ENCODE assay signal across 12 cellular contexts in genomic region chr11:72789493-72790131, GRCh38. TPM values are rescaled to one million over a fixed set of nuclear protein-coding genes. Genes with fewer than 3 reads are reported as not detected.
A peak's percentile ranks its signal among the peaks of the same experiment; 100 is the strongest.
DNase-seq lines count a peak whose midpoint lies in the region; ATAC-seq, FAIRE-seq and TF ChIP-seq lines count a peak whose summit lies in the region.
"Had no signal": no experiment of that assay in that cellular context is flagged by ENCODE, and none has a peak within 500 bp of the region (broad histone marks: within the 10 kb centered on the region; RNA-seq: fewer than 3 reads in every experiment).

No MANE protein-coding gene starts in this region.

- H3K4me1 Mint-ChIP-seq in natural killer cell = peaks cover 20 to 21% of the 10 kb centered on the region in 2 donors
- H3K4me1 Mint-ChIP-seq in activated CD4-positive, alpha-beta T cell treated with anti-CD3 and anti-CD28 coated beads, Interleukin-2, amount 10 ng/mL, durations not matched to agents 24 days and 14 days = peaks cover 28% of the 10 kb centered on the region

- TF ChIP-seq POLR2A in H1 (IDR thresholded peaks at IDR 0.05; ENCODE audit: control extremely low read depth in 1 of 2, low read depth in 2 of 2, low read length in 2 of 2) = no peak

- DNase-seq in AG04450 (ENCODE audit: low read depth, low spot score) (no peak), LHCN-M2 (ENCODE audit: low read depth) (peak; percentile 38), H1 (ENCODE audit: low read depth in 1 of 2, low spot score in 2 of 2) (no peak), mesendoderm (peak; percentile 44), natural killer cell (no peak), NCI-H187 treated with DMSO at 0.1 percent for 48 hours (lab: John Stamatoyannopoulos, UW) (no peak)
- DNase-seq in activated CD4-positive, alpha-beta T cell treated with anti-CD3 and anti-CD28 coated beads, Interleukin-2, amount 10 ng/mL, durations not matched to agents 24 days and 14 days = no peak
- DNase-seq: activated CD8-positive, alpha-beta memory T cell treated with anti-CD3 and anti-CD28 coated beads for 24 hours; NCI-H446 had no signal

- CTCF ChIA-PET in AG04450 (lab: Charles Lee) (interaction anchor here (1.2 kb wide), 1 partner anchor 19 kb away, joined by 3 read pairs; no protein-coding TSS in a partner anchor), H1 (lab: Charles Lee; ENCODE audit: partially characterized antibody) (interaction anchor here (0.6 to 2.7 kb wide), 13 partner anchors 14 to 396 kb away, joined by 3 to 13 read pairs (median 4); no protein-coding TSS in a partner anchor)

- H3K14ac ChIP-seq in H1 (ENCODE audit: insufficient read length) = no peak overlapping the region

- H3K23ac ChIP-seq in H1 (ENCODE audit: insufficient read length) = no peak overlapping the region
- H3K23ac ChIP-seq in mesendoderm (ENCODE audit: low read length) = no peak overlapping the region

- no peaks in the 10 kb centered on the region for H3K9me3 Mint-ChIP-seq in natural killer cell
- no peaks in the 10 kb centered on the region for H3K9me3 Mint-ChIP-seq in activated CD4-positive, alpha-beta T cell treated with anti-CD3 and anti-CD28 coated beads, Interleukin-2, amount 10 ng/mL, durations not matched to agents 24 days and 14 days
- H3K9me3 Mint-ChIP-seq: neural crest cell had no signal

- H3K56ac ChIP-seq in H1 (replicated peaks; ENCODE audit: insufficient read length, low read depth, low read length) (no peak overlapping the region), mesendoderm (ENCODE audit: low read length) (peak overlapping the region; percentile 19)

- TF ChIP-seq CTCF in AG04450 (IDR thresholded peaks at IDR 0.05; ENCODE audit: low read depth, low read length) (no peak), H1 (IDR thresholded peaks at IDR 0.05; ENCODE audit: control extremely low read depth in 1 of 3, insufficient read depth in 1 of 3, low read depth in 1 of 3, low read length in 3 of 3) (no peak), natural killer cell (IDR thresholded peaks at IDR 0.05) (no peak)

- no peak overlapping the region for H3K4me2 ChIP-seq in H1 (ENCODE audit: insufficient read depth in 1 of 2, low read depth in 2 of 2, low read length in 2 of 2)
- no peak overlapping the region for H3K4me2 ChIP-seq in mesendoderm (ENCODE audit: low read length)

- H3K79me1 ChIP-seq in H1 (ENCODE audit: low read depth, low read length) (0 out of 2 replicates have a peak, but pooled peaks cover 2% of the 10 kb centered on the region), mesendoderm (ENCODE audit: low read length) (no peaks in the 10 kb centered on the region)

- H3K9ac ChIP-seq in H1 (replicated peaks in 1 of 4; ENCODE audit: extremely low read depth in 1 of 4, low read depth in 3 of 4, low read length in 3 of 4) = no peak overlapping the region
- no peak overlapping the region for H3K9ac ChIP-seq in mesendoderm (ENCODE audit: low read length)

- H3K23me2 ChIP-seq in H1 (ENCODE audit: low read depth, low read length) = no peaks in the 10 kb centered on the region

- TF ChIP-seq RAD21 in H1 (IDR thresholded peaks at IDR 0.05 in 1 of 2, conservative IDR thresholded peaks at IDR 0.05 in 1 of 2; ENCODE audit: low read depth in 2 of 2, low read length in 2 of 2) = no peak

- peaks cover 3 to 5% (median 4%) of the 10 kb centered on the region in 4 experiments; a peak in 6 of 7 replicates for H3K4me1 ChIP-seq in H1 (replicated peaks in 1 of 4; ENCODE audit: control insufficient read depth in 3 of 4, insufficient read depth in 4 of 4, low read length in 3 of 4)
- H3K4me1 ChIP-seq in mesendoderm (ENCODE audit: control insufficient read depth, low read depth, low read length) = no peaks in the 10 kb centered on the region

- H2BK5ac ChIP-seq in H1 (ENCODE audit: low read depth, low read length) = peak overlapping the region; percentile 44; the same call in 1 of the 2 replicates
- H2BK5ac ChIP-seq in mesendoderm (ENCODE audit: low read length) = no peak overlapping the region

- H3K79me2 ChIP-seq in H1 (ENCODE audit: control insufficient read depth in 1 of 2, insufficient read depth in 2 of 2, low read length in 2 of 2) (no peaks in the 10 kb centered on the region), mesendoderm (ENCODE audit: control insufficient read depth, insufficient read depth, low read length) (no peaks in the 10 kb centered on the region)

- no peak overlapping the region for H3K27ac Mint-ChIP-seq in natural killer cell
- no peak overlapping the region for H3K27ac Mint-ChIP-seq in activated CD4-positive, alpha-beta T cell treated with anti-CD3 and anti-CD28 coated beads, Interleukin-2, amount 10 ng/mL, durations not matched to agents 24 days and 14 days

- H4K8ac ChIP-seq in H1 (ENCODE audit: extremely low read depth, insufficient read depth, low read length) = no peak overlapping the region; the same call in 1 of the 2 replicates
- H4K8ac ChIP-seq in mesendoderm (ENCODE audit: low read depth, low read length) = no peak overlapping the region

- H2BK15ac ChIP-seq in H1 (ENCODE audit: low read length) = no peak overlapping the region
- H2BK15ac ChIP-seq in mesendoderm (replicated peaks; ENCODE audit: low read depth) = no peak overlapping the region

- 84% methylated on average over 10 of the region's 10 CpGs; no CpG with 5 or more reads in 1 of the 2 experiments for WGBS in H1 (ENCODE audit: extremely low coverage in 1 of 2, insufficient coverage in 1 of 2, insufficient read length in 1 of 2, insufficient replicate concordance in 2 of 2, low coverage in 1 of 2, low lambda C conversion rate in 2 of 2, missing lambda C conversion rate in 1 of 2), 2 experiments
- WGBS in mesendoderm (ENCODE audit: extremely low coverage, insufficient coverage, low lambda C conversion rate) = no CpG with 5 or more reads among the region's 10 CpGs

- TF ChIP-seq EP300 in H1 (IDR thresholded peaks at IDR 0.05; ENCODE audit: borderline replicate concordance in 1 of 2, low read depth in 2 of 2, low read length in 2 of 2) = no peak

- no peaks in the 10 kb centered on the region for H3K36me3 Mint-ChIP-seq in natural killer cell
- H3K36me3 Mint-ChIP-seq in activated CD4-positive, alpha-beta T cell treated with anti-CD3 and anti-CD28 coated beads, Interleukin-2, amount 10 ng/mL, durations not matched to agents 24 days and 14 days (ENCODE audit: low read depth) = no peaks in the 10 kb centered on the region

- H3K18ac ChIP-seq in H1 (ENCODE audit: extremely low read depth, low read length) (no peak overlapping the region), mesendoderm (ENCODE audit: low read length) (no peak overlapping the region)

- no peak overlapping the region for H3K4ac ChIP-seq in H1 (replicated peaks; ENCODE audit: insufficient read length, low read depth, low read length)
- H3K4ac ChIP-seq in mesendoderm (ENCODE audit: low read depth, low read length) = no peak overlapping the region

- no peak overlapping the region for H4K91ac ChIP-seq in H1 (replicated peaks; ENCODE audit: insufficient read length, low read length)

- intact Hi-C loops in natural killer cell (cut with micrococcal nuclease) = loop anchor here (5.0 kb wide), 1 partner anchor 37 kb away; the partner anchor contains the start of gene ARAP1
- intact Hi-C loops in activated CD4-positive, alpha-beta T cell treated with anti-CD3 and anti-CD28 coated beads, Interleukin-2, amount 10 ng/mL, durations not matched to agents 24 days and 14 days (cut with micrococcal nuclease) = no loop called here

- H3K27me3 Mint-ChIP-seq in natural killer cell (ENCODE audit: low read depth in 2 of 2) = no peaks in the 10 kb centered on the region
- no peaks in the 10 kb centered on the region for H3K27me3 Mint-ChIP-seq in activated CD4-positive, alpha-beta T cell treated with anti-CD3 and anti-CD28 coated beads, Interleukin-2, amount 10 ng/mL, durations not matched to agents 24 days and 14 days

- H3K4me3 ChIP-seq in AG04450 (ENCODE audit: low read depth, low read length) = no peak overlapping the region
- H3K4me3 ChIP-seq in H1 (ENCODE audit: extremely low read depth in 1 of 4, insufficient read depth in 2 of 4, low read depth in 3 of 4, low read length in 4 of 4) = no peak overlapping the region
- H3K4me3 ChIP-seq in mesendoderm (ENCODE audit: low read length) = no peak overlapping the region
- H3K4me3 ChIP-seq: vagina had no signal

- no peak overlapping the region for H2AFZ ChIP-seq in H1 (ENCODE audit: low read length)

- H2BK120ac ChIP-seq in H1 (replicated peaks; ENCODE audit: low read depth, low read length) (no peak overlapping the region), mesendoderm (ENCODE audit: low read depth, low read length) (no peak overlapping the region)

- FAIRE-seq in H1 (lab: Jason Lieb, UNC) = no peak

- H4K20me1 ChIP-seq in H1 (replicated peaks in 1 of 2; ENCODE audit: control insufficient read depth in 1 of 2, insufficient read depth in 2 of 2, low read length in 2 of 2) = no peaks in the 10 kb centered on the region

- H3K4me3 Mint-ChIP-seq in natural killer cell = no peak overlapping the region
- H3K4me3 Mint-ChIP-seq in activated CD4-positive, alpha-beta T cell treated with anti-CD3 and anti-CD28 coated beads, Interleukin-2, amount 10 ng/mL, durations not matched to agents 24 days and 14 days = no peak overlapping the region
- H3K4me3 Mint-ChIP-seq: neural crest cell had no signal

- H3K36me3 ChIP-seq in H1 (ENCODE audit: control insufficient read depth in 2 of 4, insufficient read depth in 4 of 4, low read length in 3 of 4) = no peaks in the 10 kb centered on the region
- H3K36me3 ChIP-seq in mesendoderm (ENCODE audit: control insufficient read depth, insufficient read depth, low read length) = no peaks in the 10 kb centered on the region
- H3K36me3 ChIP-seq: vagina had no signal

- H2BK12ac ChIP-seq in H1 (ENCODE audit: low read depth, low read length) = no peak overlapping the region

- H2AK5ac ChIP-seq in H1 (ENCODE audit: low read depth, low read length) = no peak overlapping the region
- no peak overlapping the region for H2AK5ac ChIP-seq in mesendoderm (ENCODE audit: low read length)

- H4K5ac ChIP-seq in H1 (ENCODE audit: insufficient read length, low read depth, low read length) (no peak overlapping the region), mesendoderm (ENCODE audit: low read length) (no peak overlapping the region)

- no peak for ATAC-seq in natural killer cell
- no peak for ATAC-seq in GM21390 (IDR thresholded peaks at IDR 0.05; ENCODE audit: unreplicated experiment)

- H3K27ac ChIP-seq in AG04450 (ENCODE audit: low read depth, low read length) = peak overlapping the region; percentile 11
- no peak overlapping the region for H3K27ac ChIP-seq in H1 (ENCODE audit: low read depth, low read length)
- no peak overlapping the region for H3K27ac ChIP-seq in mesendoderm (ENCODE audit: low read depth, low read length)
- H3K27ac ChIP-seq: vagina had no signal

- H3K27me3 ChIP-seq in AG04450 (ENCODE audit: control insufficient read depth, insufficient read depth, low read length) = no peaks in the 10 kb centered on the region
- no peaks in the 10 kb centered on the region for H3K27me3 ChIP-seq in H1 (replicated peaks in 1 of 4; ENCODE audit: control insufficient read depth in 3 of 4, extremely low read depth in 1 of 4, insufficient read depth in 3 of 4, low read length in 3 of 4)
- no peaks in the 10 kb centered on the region for H3K27me3 ChIP-seq in mesendoderm (ENCODE audit: insufficient read depth, low read length, poor library complexity)
- H3K27me3 ChIP-seq: vagina had no signal

- POLR2A ChIA-PET in AG04450 (lab: Yijun Ruan, JAX) (interaction anchor here (0.6 kb wide), 1 partner anchor 18 kb away, joined by 3 read pairs; no protein-coding TSS in a partner anchor), H1 (lab: Charles Lee; ENCODE audit: partially characterized antibody) (interaction anchor here (1.1 to 1.4 kb wide), 3 partner anchors 9 to 23 kb away, joined by 3 to 4 read pairs (median 3); no protein-coding TSS in a partner anchor)

- H2BK20ac ChIP-seq in H1 (ENCODE audit: low read length) = no peak overlapping the region

- H3K9me3 ChIP-seq in AG04450 (ENCODE audit: control insufficient read depth, insufficient read depth, low read length) (no peaks in the 10 kb centered on the region), H1 (ENCODE audit: insufficient read depth in 2 of 2, low read depth in 1 of 2, low read length in 1 of 2) (no peaks in the 10 kb centered on the region)
- H3K9me3 ChIP-seq: vagina had no signal

RNA-seq across cellular contexts. Expression of gene STARD10, which starts 4.2 kb away (rescaled TPM):
- polyA plus RNA-seq in AG04450 (2011; rRNA removed) = 38.4 and 49.0 TPM in 2 replicates
- polyA minus RNA-seq in AG04450 (2011; rRNA and poly(A)+ RNA removed) = 31.1 and 45.9 TPM in 2 replicates
- 3.2 and 7.4 TPM in 2 replicates for total RNA-seq in LHCN-M2 (2014; rRNA removed)
- polyA plus RNA-seq in LHCN-M2 (2012) = 7.9 TPM
- total RNA-seq in H1 (2021; fragmentation: NEBNext Ultra II Directional; extraction: Animal tissue kit (Norgen Biotek cat#: 25700)) = 23.7 and 25.3 TPM in 2 replicates
- 35.7 and 57.1 TPM in 2 replicates for polyA plus RNA-seq in H1 (2011; rRNA removed)
- 41.5 TPM for polyA plus RNA-seq in H1 (2011; cell fraction: cytosol; rRNA removed)
- 74.6 TPM for polyA plus RNA-seq in H1 (2011; cell fraction: nucleus; rRNA removed)
- 26.5 to 39.2 TPM (median 33.0 TPM) in 4 replicates for polyA plus RNA-seq in H1 (2012, experiment 1 of 2)
- 26.5 TPM for polyA plus RNA-seq in H1 (2012, experiment 2 of 2)
- polyA plus RNA-seq in H1 (2013, experiment 1 of 2) = 16.4 TPM
- polyA plus RNA-seq in H1 (2013, experiment 2 of 2) = 14.7 TPM
- polyA minus RNA-seq in H1 (2011; rRNA and poly(A)+ RNA removed) = 31.9 and 36.2 TPM in 2 replicates
- polyA minus RNA-seq in H1 (2011; cell fraction: cytosol; rRNA and poly(A)+ RNA removed) = 19.2 TPM
- 19.1 TPM for polyA minus RNA-seq in H1 (2011; cell fraction: nucleus; rRNA and poly(A)+ RNA removed)
- 12.8 TPM for polyA plus RNA-seq in mesendoderm (2013, experiment 1 of 2)
- polyA plus RNA-seq in mesendoderm (2013, experiment 2 of 2) = 13.7 TPM
- 10 to 100 TPM; 10.9 to 17.3 (median 11.7) TPM for total RNA-seq in natural killer cell
- 16.3 and 17.2 TPM in 2 replicates for total RNA-seq in activated CD4-positive, alpha-beta T cell treated with anti-CD3 and anti-CD28 coated beads, Interleukin-2, amount 10 ng/mL, durations not matched to agents 24 days and 14 days

RNA-seq across cellular contexts. Expression of gene ATG16L2, which starts 24.6 kb away (rescaled TPM):
- 4.2 and 5.3 TPM in 2 replicates for polyA plus RNA-seq in AG04450 (2011; rRNA removed)
- polyA minus RNA-seq in AG04450 (2011; rRNA and poly(A)+ RNA removed) = 5.6 and 5.8 TPM in 2 replicates
- total RNA-seq in LHCN-M2 (2014; rRNA removed) = 8.0 and 9.8 TPM in 2 replicates
- 3.0 TPM for polyA plus RNA-seq in LHCN-M2 (2012)
- 11.0 and 11.7 TPM in 2 replicates for total RNA-seq in H1 (2021; fragmentation: NEBNext Ultra II Directional; extraction: Animal tissue kit (Norgen Biotek cat#: 25700))
- 18.5 and 23.4 TPM in 2 replicates for polyA plus RNA-seq in H1 (2011; rRNA removed)
- polyA plus RNA-seq in H1 (2011; cell fraction: cytosol; rRNA removed) = 26.6 TPM
- polyA plus RNA-seq in H1 (2011; cell fraction: nucleus; rRNA removed) = 154 TPM
- polyA plus RNA-seq in H1 (2012, experiment 1 of 2) = 11.4 to 21.9 TPM (median 16.3 TPM) in 4 replicates
- polyA plus RNA-seq in H1 (2012, experiment 2 of 2) = 6.5 TPM
- polyA plus RNA-seq in H1 (2013, experiment 1 of 2) = 7.1 TPM
- polyA plus RNA-seq in H1 (2013, experiment 2 of 2) = 6.3 TPM
- 15.4 and 15.5 TPM in 2 replicates for polyA minus RNA-seq in H1 (2011; rRNA and poly(A)+ RNA removed)
- 7.7 TPM for polyA minus RNA-seq in H1 (2011; cell fraction: cytosol; rRNA and poly(A)+ RNA removed)
- 34.3 TPM for polyA minus RNA-seq in H1 (2011; cell fraction: nucleus; rRNA and poly(A)+ RNA removed)
- polyA plus RNA-seq in mesendoderm (2013, experiment 1 of 2) = 2.2 TPM
- polyA plus RNA-seq in mesendoderm (2013, experiment 2 of 2) = 2.3 TPM
- 100 to 1,000 TPM; 172 to 190 (median 179) TPM for total RNA-seq in natural killer cell
- total RNA-seq in activated CD4-positive, alpha-beta T cell treated with anti-CD3 and anti-CD28 coated beads, Interleukin-2, amount 10 ng/mL, durations not matched to agents 24 days and 14 days = 74.1 and 75.8 TPM in 2 replicates

RNA-seq across cellular contexts. Expression of gene ARAP1, which starts 37.4 kb away (rescaled TPM):
- polyA plus RNA-seq in AG04450 (2011; rRNA removed) = 52.4 and 74.8 TPM in 2 replicates
- 90.3 and 129 TPM in 2 replicates for polyA minus RNA-seq in AG04450 (2011; rRNA and poly(A)+ RNA removed)
- total RNA-seq in LHCN-M2 (2014; rRNA removed) = 50.1 and 51.3 TPM in 2 replicates
- 25.0 TPM for polyA plus RNA-seq in LHCN-M2 (2012)
- total RNA-seq in H1 (2021; fragmentation: NEBNext Ultra II Directional; extraction: Animal tissue kit (Norgen Biotek cat#: 25700)) = 59.5 and 61.6 TPM in 2 replicates
- polyA plus RNA-seq in H1 (2011; rRNA removed) = 25.7 and 39.9 TPM in 2 replicates
- polyA plus RNA-seq in H1 (2011; cell fraction: cytosol; rRNA removed) = 34.5 TPM
- polyA plus RNA-seq in H1 (2011; cell fraction: nucleus; rRNA removed) = 123 TPM
- 39.5 to 54.2 TPM (median 51.4 TPM) in 4 replicates for polyA plus RNA-seq in H1 (2012, experiment 1 of 2)
- polyA plus RNA-seq in H1 (2012, experiment 2 of 2) = 53.3 TPM
- 28.7 TPM for polyA plus RNA-seq in H1 (2013, experiment 1 of 2)
- polyA plus RNA-seq in H1 (2013, experiment 2 of 2) = 25.5 TPM
- 39.5 and 45.8 TPM in 2 replicates for polyA minus RNA-seq in H1 (2011; rRNA and poly(A)+ RNA removed)
- polyA minus RNA-seq in H1 (2011; cell fraction: cytosol; rRNA and poly(A)+ RNA removed) = 52.5 TPM
- 66.4 TPM for polyA minus RNA-seq in H1 (2011; cell fraction: nucleus; rRNA and poly(A)+ RNA removed)
- 29.0 TPM for polyA plus RNA-seq in mesendoderm (2013, experiment 1 of 2)
- polyA plus RNA-seq in mesendoderm (2013, experiment 2 of 2) = 27.5 TPM
- total RNA-seq in natural killer cell = 100 to 1,000 TPM; 293 to 327 (median 296) TPM
- total RNA-seq in activated CD4-positive, alpha-beta T cell treated with anti-CD3 and anti-CD28 coated beads, Interleukin-2, amount 10 ng/mL, durations not matched to agents 24 days and 14 days = 76.9 and 81.5 TPM in 2 replicates

Comparison
In these comparisons a context has a peak if more than half of its experiments do, and no peak if none do; other contexts are left out.
1. DNase-seq: peak in LHCN-M2 (single experiment) and mesendoderm (single experiment); none in AG04450 (single experiment), H1 (0 of 2), natural killer cell (single experiment), activated CD4-positive, alpha-beta T cell treated with anti-CD3 and anti-CD28 coated beads, Interleukin-2, amount 10 ng/mL, durations not matched to agents 24 days and 14 days (single experiment) and NCI-H187 treated with DMSO at 0.1 percent for 48 hours (single experiment).